6 cellular contexts compared by ENCODE assay signal in genomic region chr17:6879576-6879975, GRCh38. TPM values are rescaled to one million over a fixed set of nuclear protein-coding genes. Genes with fewer than 3 reads are reported as not detected.
"Had no signal": no experiment of that assay in that cellular context is flagged by ENCODE, and none has a peak within 500 bp of the region (broad histone marks: within the 10 kb centered on the region; RNA-seq: fewer than 3 reads in every experiment).

No MANE protein-coding gene starts in this region.

RNA-seq across cellular contexts. Expression of gene TEKT1, which starts 48.0 kb away (rescaled TPM):
- total RNA-seq: GM23338, H1, H9, HT-29, IMR-90, K562 had no signal
